ENCODE assay signal across 1 cellular context in the genomic region with DNA sequence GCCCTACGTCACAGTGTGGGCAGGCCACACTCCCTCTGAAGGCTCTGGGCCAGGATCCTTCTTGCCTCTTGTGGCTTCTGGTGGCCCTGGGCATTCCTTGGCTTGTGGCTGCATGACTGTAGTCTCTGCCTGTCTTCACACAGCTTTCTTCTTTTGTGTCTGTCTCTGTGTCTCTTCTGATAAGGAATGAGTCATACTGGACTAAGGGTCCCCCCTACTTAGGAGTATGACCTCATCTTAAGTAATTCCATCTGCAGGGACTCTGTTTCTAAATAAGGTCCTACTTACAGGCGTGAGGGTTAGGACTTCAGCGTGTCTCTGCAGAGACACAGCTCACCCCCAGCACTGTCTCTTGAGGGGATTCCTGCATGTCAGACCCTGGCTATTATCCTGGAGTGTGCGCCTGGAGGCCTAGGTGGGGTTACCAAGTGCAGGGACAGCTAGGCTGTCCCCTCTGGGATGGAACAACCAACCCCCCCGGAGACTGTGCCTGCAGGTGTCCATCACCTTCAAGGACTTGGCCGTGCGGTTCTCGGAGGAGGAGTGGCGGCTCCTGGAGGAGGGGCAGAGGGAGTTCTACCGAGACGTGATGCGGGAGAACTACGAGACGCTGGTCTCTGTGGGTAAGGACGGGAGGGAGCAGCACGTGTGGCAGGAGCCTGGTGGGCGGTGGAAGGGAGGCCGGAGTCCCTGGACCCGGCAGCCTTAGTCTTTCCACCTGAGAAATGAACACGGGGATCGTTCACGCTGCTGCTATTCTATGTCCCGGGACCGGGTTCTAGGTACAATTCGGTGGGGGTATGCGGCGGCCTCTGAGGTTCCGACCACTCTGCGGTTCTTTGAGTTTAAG.
A peak's percentile ranks its signal among the peaks of the same experiment; 100 is the strongest.
TF ChIP-seq lines count a peak whose summit lies in the region.

No MANE protein-coding gene starts in this region.

TF ChIP-seq in K562, 482 proteins besides CTCF, POLR2A, EP300 and RAD21 (continued from another document and continues in another):
- TF ChIP-seq, protein P1, sequence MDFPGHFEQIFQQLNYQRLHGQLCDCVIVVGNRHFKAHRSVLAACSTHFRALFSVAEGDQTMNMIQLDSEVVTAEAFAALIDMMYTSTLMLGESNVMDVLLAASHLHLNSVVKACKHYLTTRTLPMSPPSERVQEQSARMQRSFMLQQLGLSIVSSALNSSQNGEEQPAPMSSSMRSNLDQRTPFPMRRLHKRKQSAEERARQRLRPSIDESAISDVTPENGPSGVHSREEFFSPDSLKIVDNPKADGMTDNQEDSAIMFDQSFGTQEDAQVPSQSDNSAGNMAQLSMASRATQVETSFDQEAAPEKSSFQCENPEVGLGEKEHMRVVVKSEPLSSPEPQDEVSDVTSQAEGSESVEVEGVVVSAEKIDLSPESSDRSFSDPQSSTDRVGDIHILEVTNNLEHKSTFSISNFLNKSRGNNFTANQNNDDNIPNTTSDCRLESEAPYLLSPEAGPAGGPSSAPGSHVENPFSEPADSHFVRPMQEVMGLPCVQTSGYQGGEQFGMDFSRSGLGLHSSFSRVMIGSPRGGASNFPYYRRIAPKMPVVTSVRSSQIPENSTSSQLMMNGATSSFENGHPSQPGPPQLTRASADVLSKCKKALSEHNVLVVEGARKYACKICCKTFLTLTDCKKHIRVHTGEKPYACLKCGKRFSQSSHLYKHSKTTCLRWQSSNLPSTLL (IDR thresholded peaks at IDR 0.05) = no peak
- TF ChIP-seq, protein P2, sequence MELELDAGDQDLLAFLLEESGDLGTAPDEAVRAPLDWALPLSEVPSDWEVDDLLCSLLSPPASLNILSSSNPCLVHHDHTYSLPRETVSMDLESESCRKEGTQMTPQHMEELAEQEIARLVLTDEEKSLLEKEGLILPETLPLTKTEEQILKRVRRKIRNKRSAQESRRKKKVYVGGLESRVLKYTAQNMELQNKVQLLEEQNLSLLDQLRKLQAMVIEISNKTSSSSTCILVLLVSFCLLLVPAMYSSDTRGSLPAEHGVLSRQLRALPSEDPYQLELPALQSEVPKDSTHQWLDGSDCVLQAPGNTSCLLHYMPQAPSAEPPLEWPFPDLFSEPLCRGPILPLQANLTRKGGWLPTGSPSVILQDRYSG (tag; conservative IDR thresholded peaks at IDR 0.05; ENCODE audit: low read depth) = no peak
- TF ChIP-seq ZNF431 (CRISPR knock-in tag; IDR thresholded peaks at IDR 0.05) (peak; percentile 52; the same call in 1 of the 2 replicates), ARID1B (IDR thresholded peaks at IDR 0.05) (peak; percentile 98), CBX1 (IDR thresholded peaks at IDR 0.05; ENCODE audit: low read depth) (peak; percentile 94), NONO (IDR thresholded peaks at IDR 0.05; ENCODE audit: low read depth in 2 of 2, low read length in 1 of 2) (peak in 1 of 2 experiments; percentile 56; a peak in 1 of 4 replicates), XRCC3 (IDR thresholded peaks at IDR 0.05) (no peak; the same call in 1 of the 2 replicates), RBM22 (IDR thresholded peaks at IDR 0.05; ENCODE audit: low read depth, low read length, poor library complexity, severe bottlenecking) (no peak), ZNF282 (CRISPR knock-in tag; IDR thresholded peaks at IDR 0.05) (no peak; the same call in 1 of the 2 replicates), SP2 (IDR thresholded peaks at IDR 0.05; ENCODE audit: extremely low read depth, low read depth, low read length, poor library complexity, severe bottlenecking) (no peak), ETS2 (tag; IDR thresholded peaks at IDR 0.05; ENCODE audit: borderline replicate concordance, poor library complexity, severe bottlenecking) (no peak), U2AF1 (optimal IDR thresholded peaks at IDR 0.05; ENCODE audit: low read depth, low read length) (no peak), KAT2B (IDR thresholded peaks at IDR 0.05; ENCODE audit: low read depth, low read length) (no peak), CC2D1A (IDR thresholded peaks at IDR 0.05) (peak; percentile 66; the same call in 1 of the 2 replicates), BCL6 (CRISPR knock-in tag; IDR thresholded peaks at IDR 0.05) (no peak), GABPA (tag; conservative IDR thresholded peaks at IDR 0.05; ENCODE audit: low read depth) (no peak), HLTF (IDR thresholded peaks at IDR 0.05) (peak; percentile 95; the same call in 1 of the 2 replicates), TOE1 (IDR thresholded peaks at IDR 0.05; ENCODE audit: borderline replicate concordance) (peak; percentile 82), TOE1 (CRISPR knock-in tag; IDR thresholded peaks at IDR 0.05; ENCODE audit: borderline replicate concordance, low read depth) (no peak), CBFA2T2 (conservative IDR thresholded peaks at IDR 0.05) (peak; percentile 91), BRCA1 (IDR thresholded peaks at IDR 0.05) (no peak), BRCA1 (CRISPR knock-in tag; IDR thresholded peaks at IDR 0.05) (0 out of 2 replicates have a peak, but pooled peaks have one; percentile 3), EWSR1 (IDR thresholded peaks at IDR 0.05; ENCODE audit: borderline replicate concordance, low read depth, partially characterized antibody) (no peak), ZNF133 (CRISPR knock-in tag; IDR thresholded peaks at IDR 0.05) (no peak), TAF9B (IDR thresholded peaks at IDR 0.05; ENCODE audit: partially characterized antibody) (no peak), C11orf30 (IDR thresholded peaks at IDR 0.05; ENCODE audit: low read depth) (no peak), HMG20A (CRISPR knock-in tag; conservative IDR thresholded peaks at IDR 0.05) (no peak), TEAD2 (tag; IDR thresholded peaks at IDR 0.05) (no peak; the same call in 1 of the 2 replicates)
- TF ChIP-seq, protein P3, sequence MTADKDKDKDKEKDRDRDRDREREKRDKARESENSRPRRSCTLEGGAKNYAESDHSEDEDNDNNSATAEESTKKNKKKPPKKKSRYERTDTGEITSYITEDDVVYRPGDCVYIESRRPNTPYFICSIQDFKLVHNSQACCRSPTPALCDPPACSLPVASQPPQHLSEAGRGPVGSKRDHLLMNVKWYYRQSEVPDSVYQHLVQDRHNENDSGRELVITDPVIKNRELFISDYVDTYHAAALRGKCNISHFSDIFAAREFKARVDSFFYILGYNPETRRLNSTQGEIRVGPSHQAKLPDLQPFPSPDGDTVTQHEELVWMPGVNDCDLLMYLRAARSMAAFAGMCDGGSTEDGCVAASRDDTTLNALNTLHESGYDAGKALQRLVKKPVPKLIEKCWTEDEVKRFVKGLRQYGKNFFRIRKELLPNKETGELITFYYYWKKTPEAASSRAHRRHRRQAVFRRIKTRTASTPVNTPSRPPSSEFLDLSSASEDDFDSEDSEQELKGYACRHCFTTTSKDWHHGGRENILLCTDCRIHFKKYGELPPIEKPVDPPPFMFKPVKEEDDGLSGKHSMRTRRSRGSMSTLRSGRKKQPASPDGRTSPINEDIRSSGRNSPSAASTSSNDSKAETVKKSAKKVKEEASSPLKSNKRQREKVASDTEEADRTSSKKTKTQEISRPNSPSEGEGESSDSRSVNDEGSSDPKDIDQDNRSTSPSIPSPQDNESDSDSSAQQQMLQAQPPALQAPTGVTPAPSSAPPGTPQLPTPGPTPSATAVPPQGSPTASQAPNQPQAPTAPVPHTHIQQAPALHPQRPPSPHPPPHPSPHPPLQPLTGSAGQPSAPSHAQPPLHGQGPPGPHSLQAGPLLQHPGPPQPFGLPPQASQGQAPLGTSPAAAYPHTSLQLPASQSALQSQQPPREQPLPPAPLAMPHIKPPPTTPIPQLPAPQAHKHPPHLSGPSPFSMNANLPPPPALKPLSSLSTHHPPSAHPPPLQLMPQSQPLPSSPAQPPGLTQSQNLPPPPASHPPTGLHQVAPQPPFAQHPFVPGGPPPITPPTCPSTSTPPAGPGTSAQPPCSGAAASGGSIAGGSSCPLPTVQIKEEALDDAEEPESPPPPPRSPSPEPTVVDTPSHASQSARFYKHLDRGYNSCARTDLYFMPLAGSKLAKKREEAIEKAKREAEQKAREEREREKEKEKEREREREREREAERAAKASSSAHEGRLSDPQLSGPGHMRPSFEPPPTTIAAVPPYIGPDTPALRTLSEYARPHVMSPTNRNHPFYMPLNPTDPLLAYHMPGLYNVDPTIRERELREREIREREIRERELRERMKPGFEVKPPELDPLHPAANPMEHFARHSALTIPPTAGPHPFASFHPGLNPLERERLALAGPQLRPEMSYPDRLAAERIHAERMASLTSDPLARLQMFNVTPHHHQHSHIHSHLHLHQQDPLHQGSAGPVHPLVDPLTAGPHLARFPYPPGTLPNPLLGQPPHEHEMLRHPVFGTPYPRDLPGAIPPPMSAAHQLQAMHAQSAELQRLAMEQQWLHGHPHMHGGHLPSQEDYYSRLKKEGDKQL (CRISPR knock-in tag; IDR thresholded peaks at IDR 0.05; ENCODE audit: borderline replicate concordance) = no peak
- TF ChIP-seq, protein P4, sequence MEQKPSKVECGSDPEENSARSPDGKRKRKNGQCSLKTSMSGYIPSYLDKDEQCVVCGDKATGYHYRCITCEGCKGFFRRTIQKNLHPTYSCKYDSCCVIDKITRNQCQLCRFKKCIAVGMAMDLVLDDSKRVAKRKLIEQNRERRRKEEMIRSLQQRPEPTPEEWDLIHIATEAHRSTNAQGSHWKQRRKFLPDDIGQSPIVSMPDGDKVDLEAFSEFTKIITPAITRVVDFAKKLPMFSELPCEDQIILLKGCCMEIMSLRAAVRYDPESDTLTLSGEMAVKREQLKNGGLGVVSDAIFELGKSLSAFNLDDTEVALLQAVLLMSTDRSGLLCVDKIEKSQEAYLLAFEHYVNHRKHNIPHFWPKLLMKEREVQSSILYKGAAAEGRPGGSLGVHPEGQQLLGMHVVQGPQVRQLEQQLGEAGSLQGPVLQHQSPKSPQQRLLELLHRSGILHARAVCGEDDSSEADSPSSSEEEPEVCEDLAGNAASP (IDR thresholded peaks at IDR 0.05) = no peak
- TF ChIP-seq, protein P5, sequence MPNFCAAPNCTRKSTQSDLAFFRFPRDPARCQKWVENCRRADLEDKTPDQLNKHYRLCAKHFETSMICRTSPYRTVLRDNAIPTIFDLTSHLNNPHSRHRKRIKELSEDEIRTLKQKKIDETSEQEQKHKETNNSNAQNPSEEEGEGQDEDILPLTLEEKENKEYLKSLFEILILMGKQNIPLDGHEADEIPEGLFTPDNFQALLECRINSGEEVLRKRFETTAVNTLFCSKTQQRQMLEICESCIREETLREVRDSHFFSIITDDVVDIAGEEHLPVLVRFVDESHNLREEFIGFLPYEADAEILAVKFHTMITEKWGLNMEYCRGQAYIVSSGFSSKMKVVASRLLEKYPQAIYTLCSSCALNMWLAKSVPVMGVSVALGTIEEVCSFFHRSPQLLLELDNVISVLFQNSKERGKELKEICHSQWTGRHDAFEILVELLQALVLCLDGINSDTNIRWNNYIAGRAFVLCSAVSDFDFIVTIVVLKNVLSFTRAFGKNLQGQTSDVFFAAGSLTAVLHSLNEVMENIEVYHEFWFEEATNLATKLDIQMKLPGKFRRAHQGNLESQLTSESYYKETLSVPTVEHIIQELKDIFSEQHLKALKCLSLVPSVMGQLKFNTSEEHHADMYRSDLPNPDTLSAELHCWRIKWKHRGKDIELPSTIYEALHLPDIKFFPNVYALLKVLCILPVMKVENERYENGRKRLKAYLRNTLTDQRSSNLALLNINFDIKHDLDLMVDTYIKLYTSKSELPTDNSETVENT (CRISPR knock-in tag; IDR thresholded peaks at IDR 0.05) = 0 out of 2 replicates have a peak, but pooled peaks have one; percentile 11
- TF ChIP-seq, protein P6, sequence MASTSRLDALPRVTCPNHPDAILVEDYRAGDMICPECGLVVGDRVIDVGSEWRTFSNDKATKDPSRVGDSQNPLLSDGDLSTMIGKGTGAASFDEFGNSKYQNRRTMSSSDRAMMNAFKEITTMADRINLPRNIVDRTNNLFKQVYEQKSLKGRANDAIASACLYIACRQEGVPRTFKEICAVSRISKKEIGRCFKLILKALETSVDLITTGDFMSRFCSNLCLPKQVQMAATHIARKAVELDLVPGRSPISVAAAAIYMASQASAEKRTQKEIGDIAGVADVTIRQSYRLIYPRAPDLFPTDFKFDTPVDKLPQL (IDR thresholded peaks at IDR 0.05; ENCODE audit: extremely low read depth, insufficient read length) = no peak
- TF ChIP-seq, protein P7, sequence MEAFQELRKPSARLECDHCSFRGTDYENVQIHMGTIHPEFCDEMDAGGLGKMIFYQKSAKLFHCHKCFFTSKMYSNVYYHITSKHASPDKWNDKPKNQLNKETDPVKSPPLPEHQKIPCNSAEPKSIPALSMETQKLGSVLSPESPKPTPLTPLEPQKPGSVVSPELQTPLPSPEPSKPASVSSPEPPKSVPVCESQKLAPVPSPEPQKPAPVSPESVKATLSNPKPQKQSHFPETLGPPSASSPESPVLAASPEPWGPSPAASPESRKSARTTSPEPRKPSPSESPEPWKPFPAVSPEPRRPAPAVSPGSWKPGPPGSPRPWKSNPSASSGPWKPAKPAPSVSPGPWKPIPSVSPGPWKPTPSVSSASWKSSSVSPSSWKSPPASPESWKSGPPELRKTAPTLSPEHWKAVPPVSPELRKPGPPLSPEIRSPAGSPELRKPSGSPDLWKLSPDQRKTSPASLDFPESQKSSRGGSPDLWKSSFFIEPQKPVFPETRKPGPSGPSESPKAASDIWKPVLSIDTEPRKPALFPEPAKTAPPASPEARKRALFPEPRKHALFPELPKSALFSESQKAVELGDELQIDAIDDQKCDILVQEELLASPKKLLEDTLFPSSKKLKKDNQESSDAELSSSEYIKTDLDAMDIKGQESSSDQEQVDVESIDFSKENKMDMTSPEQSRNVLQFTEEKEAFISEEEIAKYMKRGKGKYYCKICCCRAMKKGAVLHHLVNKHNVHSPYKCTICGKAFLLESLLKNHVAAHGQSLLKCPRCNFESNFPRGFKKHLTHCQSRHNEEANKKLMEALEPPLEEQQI (IDR thresholded peaks at IDR 0.05) = no peak; the same call in 1 of the 2 replicates
- TF ChIP-seq, protein P8, sequence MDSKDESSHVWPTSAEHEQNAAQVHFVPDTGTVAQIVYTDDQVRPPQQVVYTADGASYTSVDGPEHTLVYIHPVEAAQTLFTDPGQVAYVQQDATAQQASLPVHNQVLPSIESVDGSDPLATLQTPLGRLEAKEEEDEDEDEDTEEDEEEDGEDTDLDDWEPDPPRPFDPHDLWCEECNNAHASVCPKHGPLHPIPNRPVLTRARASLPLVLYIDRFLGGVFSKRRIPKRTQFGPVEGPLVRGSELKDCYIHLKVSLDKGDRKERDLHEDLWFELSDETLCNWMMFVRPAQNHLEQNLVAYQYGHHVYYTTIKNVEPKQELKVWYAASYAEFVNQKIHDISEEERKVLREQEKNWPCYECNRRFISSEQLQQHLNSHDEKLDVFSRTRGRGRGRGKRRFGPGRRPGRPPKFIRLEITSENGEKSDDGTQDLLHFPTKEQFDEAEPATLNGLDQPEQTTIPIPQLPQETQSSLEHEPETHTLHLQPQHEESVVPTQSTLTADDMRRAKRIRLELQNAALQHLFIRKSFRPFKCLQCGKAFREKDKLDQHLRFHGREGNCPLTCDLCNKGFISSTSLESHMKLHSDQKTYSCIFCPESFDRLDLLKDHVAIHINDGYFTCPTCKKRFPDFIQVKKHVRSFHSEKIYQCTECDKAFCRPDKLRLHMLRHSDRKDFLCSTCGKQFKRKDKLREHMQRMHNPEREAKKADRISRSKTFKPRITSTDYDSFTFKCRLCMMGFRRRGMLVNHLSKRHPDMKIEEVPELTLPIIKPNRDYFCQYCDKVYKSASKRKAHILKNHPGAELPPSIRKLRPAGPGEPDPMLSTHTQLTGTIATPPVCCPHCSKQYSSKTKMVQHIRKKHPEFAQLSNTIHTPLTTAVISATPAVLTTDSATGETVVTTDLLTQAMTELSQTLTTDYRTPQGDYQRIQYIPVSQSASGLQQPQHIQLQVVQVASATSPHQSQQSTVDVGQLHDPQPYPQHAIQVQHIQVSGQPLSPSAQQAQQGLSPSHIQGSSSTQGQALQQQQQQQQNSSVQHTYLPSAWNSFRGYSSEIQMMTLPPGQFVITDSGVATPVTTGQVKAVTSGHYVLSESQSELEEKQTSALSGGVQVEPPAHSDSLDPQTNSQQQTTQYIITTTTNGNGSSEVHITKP (IDR thresholded peaks at IDR 0.05; ENCODE audit: partially characterized antibody) = peak; percentile 50
